Comparison of ENCODE assay signal across 7 cellular contexts in genomic region chr6:142302427-142303190, GRCh38. TPM values are rescaled to one million over a fixed set of nuclear protein-coding genes. Genes with fewer than 3 reads are reported as not detected.
DNase-seq lines count a peak whose midpoint lies in the region; ATAC-seq, FAIRE-seq and TF ChIP-seq lines count a peak whose summit lies in the region.

No MANE protein-coding gene starts in this region.

- H3K27me3 Mint-ChIP-seq in activated CD4-positive, alpha-beta memory T cell treated with anti-CD3 and anti-CD28 coated beads, Interleukin-2, amount 10 ng/mL, durations not matched to agents 7 days and 5 days = peaks cover 36% of the 10 kb centered on the region

- H3K27ac Mint-ChIP-seq in activated CD4-positive, alpha-beta memory T cell treated with anti-CD3 and anti-CD28 coated beads, Interleukin-2, amount 10 ng/mL, durations not matched to agents 7 days and 5 days = no peak overlapping the region

- H3K27ac ChIP-seq in iPS DF 6.9 (ENCODE audit: low read length) = no peak overlapping the region
- peak overlapping the region in 2 of 8 donors; percentile 58 to 63 for H3K27ac ChIP-seq in spleen

- peaks cover 4% of the 10 kb centered on the region for H3K4me1 Mint-ChIP-seq in activated CD4-positive, alpha-beta memory T cell treated with anti-CD3 and anti-CD28 coated beads, Interleukin-2, amount 10 ng/mL, durations not matched to agents 7 days and 5 days

- H3K9me3 ChIP-seq in iPS DF 6.9 (ENCODE audit: control insufficient read depth, insufficient read depth, low read length) (no peaks in the 10 kb centered on the region), spleen (peaks cover 0 to 3% (median 0%) of the 10 kb centered on the region in 8 donors)

- no peaks in the 10 kb centered on the region for H3K36me3 Mint-ChIP-seq in activated CD4-positive, alpha-beta memory T cell treated with anti-CD3 and anti-CD28 coated beads, Interleukin-2, amount 10 ng/mL, durations not matched to agents 7 days and 5 days (ENCODE audit: low read depth)

- POLR2A ChIA-PET in activated CD4-positive, alpha-beta memory T cell treated with anti-CD3 and anti-CD28 coated beads, Interleukin-2, amount 10 ng/mL, durations not matched to agents 7 days and 5 days (lab: Charles Lee) = no interaction called here

- H3K27me3 ChIP-seq in iPS DF 6.9 (ENCODE audit: control insufficient read depth, insufficient read depth, low read length) = peaks cover 4% of the 10 kb centered on the region; the same call in 1 of the 2 replicates
- peaks cover 0 to 47% (median 19%) of the 10 kb centered on the region in 7 donors for H3K27me3 ChIP-seq in spleen (replicated peaks in 1 of 7)

- TF ChIP-seq POLR2A in spleen (IDR thresholded peaks at IDR 0.05) (no peak), GM12891 (IDR thresholded peaks at IDR 0.05; ENCODE audit: low read depth, low read length) (no peak)

- intact Hi-C loops in spleen (cut with DNase I; ENCODE audit: low total_unique reads) = no loop called here

- no peak for DNase-seq in HTR-8/SVneo (ENCODE audit: insufficient read length, low spot score)
- DNase-seq in activated CD4-positive, alpha-beta memory T cell treated with anti-CD3 and anti-CD28 coated beads, Interleukin-2, amount 10 ng/mL, durations not matched to agents 7 days and 5 days = no peak
- DNase-seq in iPS DF 6.9 (ENCODE audit: low read depth, low spot score) = no peak
- no peak for DNase-seq in spleen
- no peak for DNase-seq in GM12891 (ENCODE audit: insufficient read length, low spot score)

- 100% methylated on average over 3 of the region's 19 CpGs for WGBS in iPS DF 6.9 (ENCODE audit: insufficient coverage, insufficient read length)
- WGBS in spleen, 5 donors = 62 to 71% (median 67%) methylated on average over 19 of the region's 19 CpGs

- H3K4me3 Mint-ChIP-seq in activated CD4-positive, alpha-beta memory T cell treated with anti-CD3 and anti-CD28 coated beads, Interleukin-2, amount 10 ng/mL, durations not matched to agents 7 days and 5 days = peak overlapping the region; percentile 65

- TF ChIP-seq CTCF in spleen (IDR thresholded peaks at IDR 0.05 in 8 of 11, conservative IDR thresholded peaks at IDR 0.05 in 3 of 11) = no peak

- no peak for ATAC-seq in GM21515 (IDR thresholded peaks at IDR 0.05; ENCODE audit: unreplicated experiment)
- ATAC-seq in HG03196 (IDR thresholded peaks at IDR 0.05; ENCODE audit: unreplicated experiment) = no peak

- no peaks in the 10 kb centered on the region; the same call in 1 of the 2 replicates for H3K4me1 ChIP-seq in iPS DF 6.9 (ENCODE audit: control insufficient read depth, insufficient read depth, low read length)
- peaks cover 3 to 22% (median 15%) of the 10 kb centered on the region in 6 donors for H3K4me1 ChIP-seq in spleen

- peak overlapping the region; percentile 58; the same call in 1 of the 2 replicates for H3K4me3 ChIP-seq in iPS DF 6.9 (ENCODE audit: low read length)
- peak overlapping the region; percentile 49 to 77 (median 53) for H3K4me3 ChIP-seq in spleen

- CTCF ChIA-PET in activated CD4-positive, alpha-beta memory T cell treated with anti-CD3 and anti-CD28 coated beads, Interleukin-2, amount 10 ng/mL, durations not matched to agents 7 days and 5 days (lab: Charles Lee) = no interaction called here

- FAIRE-seq in HTR-8/SVneo (lab: Jason Lieb, UNC) (peak; percentile 58), GM12891 (lab: Jason Lieb, UNC) (no peak)

- H3K9me3 Mint-ChIP-seq in activated CD4-positive, alpha-beta memory T cell treated with anti-CD3 and anti-CD28 coated beads, Interleukin-2, amount 10 ng/mL, durations not matched to agents 7 days and 5 days = no peaks in the 10 kb centered on the region

- H3K36me3 ChIP-seq in iPS DF 6.9 (ENCODE audit: control insufficient read depth, insufficient read depth, low read length) = no peaks in the 10 kb centered on the region
- H3K36me3 ChIP-seq in spleen = no peaks in the 10 kb centered on the region

TF ChIP-seq in GM12891, 5 proteins besides CTCF, POLR2A, EP300 and RAD21:
- no peak for TF ChIP-seq POU2F2 (IDR thresholded peaks at IDR 0.05; ENCODE audit: low read depth, low read length)
- no peak for TF ChIP-seq POLR2AphosphoS5 (IDR thresholded peaks at IDR 0.05; ENCODE audit: low read depth, low read length)
- TF ChIP-seq PAX5 (IDR thresholded peaks at IDR 0.05; ENCODE audit: insufficient read depth, low read length, severe bottlenecking) = no peak
- no peak for TF ChIP-seq TAF1 (IDR thresholded peaks at IDR 0.05; ENCODE audit: low read depth, low read length)
- TF ChIP-seq SPI1 (IDR thresholded peaks at IDR 0.05; ENCODE audit: low read depth, low read length) = no peak

RNA-seq across cellular contexts. Expression of gene ADGRG6, which starts 0.8 kb away (rescaled TPM):
- not detected for total RNA-seq in activated CD4-positive, alpha-beta memory T cell treated with anti-CD3 and anti-CD28 coated beads, Interleukin-2, amount 10 ng/mL, durations not matched to agents 7 days and 5 days
- total RNA-seq in spleen = 10 to 100 TPM; 11.2 to 29.0 (median 22.4) TPM
- polyA plus RNA-seq in spleen = under 1 TPM; 0.24 to 0.70 (median 0.70) TPM
- polyA plus RNA-seq in GM12891 (2012; ENCODE audit: low read depth, missing spikeins) = not detected

Comparison
In these comparisons a context has a peak if more than half of its experiments do, and no peak if none do; other contexts are left out.
1. RNA of gene ADGRG6, which starts 0.8 kb away (total RNA-seq): 11.2 to 29.0 TPM in spleen; not detected in activated CD4-positive, alpha-beta memory T cell treated with anti-CD3 and anti-CD28 coated beads, Interleukin-2, amount 10 ng/mL, durations not matched to agents 7 days and 5 days; every median in the first group is over 10 times any median in the second.